In the genomic region with DNA sequence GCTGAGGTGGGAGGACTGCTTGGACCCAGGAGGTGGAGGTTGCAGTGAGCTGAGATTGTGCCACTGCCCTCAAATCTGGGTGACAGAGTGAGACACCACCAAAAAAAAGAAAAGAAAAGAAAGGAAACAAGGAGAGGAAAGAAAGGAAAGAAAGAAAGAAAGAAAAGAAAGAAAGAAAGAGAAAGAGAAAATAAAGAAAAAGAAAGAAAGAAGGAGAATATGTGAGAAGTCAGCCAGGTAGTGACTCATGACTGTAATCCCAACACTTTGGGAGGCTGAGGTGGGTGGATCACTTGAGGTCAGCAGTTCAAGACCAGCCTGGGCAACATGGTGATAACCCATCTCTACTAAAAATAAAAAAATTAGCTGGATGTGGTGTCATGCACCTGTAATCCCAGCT, we compare ENCODE assay signal across 7 cellular contexts.
A peak's percentile ranks its signal among the peaks of the same experiment; 100 is the strongest.
DNase-seq lines count a peak whose midpoint lies in the region; ATAC-seq, FAIRE-seq and TF ChIP-seq lines count a peak whose summit lies in the region.
"Not testable (repeated sequence)": the region's sequence is repeated elsewhere in the genome, so short reads cannot be mapped to it uniquely, and the experiment has no call there.

No MANE protein-coding gene starts in this region.

- H3K4me1 Mint-ChIP-seq in T-helper 17 cell = peaks cover 10% of the 10 kb centered on the region
- H3K4me1 Mint-ChIP-seq in activated T-cell treated with anti-CD3 and anti-CD28 coated beads, Interleukin-2, amount 50 U/mL, for 72 hours (ENCODE audit: low read depth); activated naive CD8-positive, alpha-beta T cell treated with anti-CD3 and anti-CD28 coated beads for 36 hours: not testable (repeated sequence)
- H3K4me1 Mint-ChIP-seq in effector memory CD8-positive, alpha-beta T cell (ENCODE audit: low read depth in 2 of 2) = peaks cover 2 to 13% of the 10 kb centered on the region in 2 donors
- H3K4me1 Mint-ChIP-seq in natural killer cell treated with Interleukin-12 subunit alpha and Interleukin-12 subunit beta and Interleukin-15 and Interleukin-18, amount 100 ng/mL, for 72 hours (ENCODE audit: low read depth in 2 of 2) = peaks cover 7 to 16% of the 10 kb centered on the region in 2 donors

- not testable (repeated sequence) for H3K27ac ChIP-seq in HEK293 (ENCODE audit: extremely low read depth, low read depth, low read length); K562 (ENCODE audit: extremely low read depth, low read depth, low read length)

- H3K79me2 ChIP-seq in K562 (ENCODE audit: control insufficient read depth, insufficient read depth, low read length) = not testable (repeated sequence)

- not testable (repeated sequence) for H3K36me3 Mint-ChIP-seq in T-helper 17 cell (ENCODE audit: low read depth); activated T-cell treated with anti-CD3 and anti-CD28 coated beads, Interleukin-2, amount 50 U/mL, for 72 hours (ENCODE audit: insufficient read depth in 2 of 2); activated naive CD8-positive, alpha-beta T cell treated with anti-CD3 and anti-CD28 coated beads for 36 hours; effector memory CD8-positive, alpha-beta T cell (ENCODE audit: insufficient read depth); natural killer cell treated with Interleukin-12 subunit alpha and Interleukin-12 subunit beta and Interleukin-15 and Interleukin-18, amount 100 ng/mL, for 72 hours

- intact Hi-C loops in K562 (cut with micrococcal nuclease) = not testable (repeated sequence)

- peaks cover 23% of the 10 kb centered on the region; the same call in 1 of the 2 replicates for H4K20me1 ChIP-seq in K562 (replicated peaks; ENCODE audit: control insufficient read depth, insufficient read depth, low read length)

- DNase-seq in T-helper 17 cell; activated T-cell treated with anti-CD3 and anti-CD28 coated beads, Interleukin-2, amount 50 U/mL, for 72 hours; activated naive CD8-positive, alpha-beta T cell treated with anti-CD3 and anti-CD28 coated beads for 36 hours; K562 (ENCODE audit: extremely low read depth in 1 of 4, low spot score in 3 of 4); effector memory CD8-positive, alpha-beta T cell; natural killer cell treated with Interleukin-12 subunit alpha and Interleukin-12 subunit beta and Interleukin-15 and Interleukin-18, amount 100 ng/mL, for 72 hours (ENCODE audit: low spot score): not testable (repeated sequence)

- not testable (repeated sequence) for ATAC-seq in T-helper 17 cell; activated T-cell treated with anti-CD3 and anti-CD28 coated beads, Interleukin-2, amount 50 U/mL, for 72 hours (replicated peaks in 1 of 2); K562; effector memory CD8-positive, alpha-beta T cell (replicated peaks); natural killer cell treated with Interleukin-12 subunit alpha and Interleukin-12 subunit beta and Interleukin-15 and Interleukin-18, amount 100 ng/mL, for 72 hours

- not testable (repeated sequence) for H3K4me3 Mint-ChIP-seq in T-helper 17 cell; activated T-cell treated with anti-CD3 and anti-CD28 coated beads, Interleukin-2, amount 50 U/mL, for 72 hours; activated naive CD8-positive, alpha-beta T cell treated with anti-CD3 and anti-CD28 coated beads for 36 hours; effector memory CD8-positive, alpha-beta T cell; natural killer cell treated with Interleukin-12 subunit alpha and Interleukin-12 subunit beta and Interleukin-15 and Interleukin-18, amount 100 ng/mL, for 72 hours

- BruUV-seq in K562 (replicated peaks; lab: Mats Ljungman, UMichigan) = not testable (repeated sequence)

- H3K9me1 ChIP-seq in K562 (ENCODE audit: control insufficient read depth, insufficient read depth, low read length) = not testable (repeated sequence)

- not testable (repeated sequence) for TF ChIP-seq POLR2A in K562 (conservative IDR thresholded peaks at IDR 0.05)

- FAIRE-seq in K562 (lab: Jason Lieb, UNC) = peak; percentile 63

- not testable (repeated sequence) for H3K36me3 ChIP-seq in HEK293 (ENCODE audit: control insufficient read depth in 2 of 2, insufficient read depth in 1 of 2, low read length in 2 of 2); K562 (ENCODE audit: control insufficient read depth, insufficient read depth, low read length)

- not testable (repeated sequence) for TF ChIP-seq EP300 in K562 (IDR thresholded peaks at IDR 0.05; ENCODE audit: low read length)

- not testable (repeated sequence) for H3K27me3 Mint-ChIP-seq in T-helper 17 cell; activated T-cell treated with anti-CD3 and anti-CD28 coated beads, Interleukin-2, amount 50 U/mL, for 72 hours (ENCODE audit: low read depth); activated naive CD8-positive, alpha-beta T cell treated with anti-CD3 and anti-CD28 coated beads for 36 hours; effector memory CD8-positive, alpha-beta T cell; natural killer cell treated with Interleukin-12 subunit alpha and Interleukin-12 subunit beta and Interleukin-15 and Interleukin-18, amount 100 ng/mL, for 72 hours

- not testable (repeated sequence) for H3K9me3 ChIP-seq in HEK293 (ENCODE audit: control insufficient read depth, insufficient read depth, low read depth, low read length); T-helper 17 cell (ENCODE audit: control insufficient read depth, low read length, poor library complexity, severe bottlenecking); K562 (replicated peaks; ENCODE audit: control insufficient read depth, insufficient read depth, low read depth, low read length)

- H3K4me1 ChIP-seq in HEK293 (ENCODE audit: control insufficient read depth, insufficient read depth, low read length) = not testable (repeated sequence)
- H3K4me1 ChIP-seq in K562 (replicated peaks in 1 of 2; ENCODE audit: control insufficient read depth in 2 of 2, insufficient read depth in 2 of 2, low read length in 2 of 2) = peaks cover 0 to 19% of the 10 kb centered on the region in 2 experiments; a peak in 2 of 5 replicates

- peaks cover 35 to 65% of the 10 kb centered on the region in 2 experiments for H3K27me3 ChIP-seq in K562 (ENCODE audit: control insufficient read depth in 2 of 2, insufficient read depth in 2 of 2, low read length in 2 of 2)

- in situ Hi-C loops in K562 (cut with MboI) = not testable (repeated sequence)

- H3K4me2 ChIP-seq in K562 (ENCODE audit: insufficient read depth, low read length) = not testable (repeated sequence)

- not testable (repeated sequence) for H3K4me3 ChIP-seq in HEK293 (ENCODE audit: low read depth, low read length); K562

- POLR2A ChIA-PET in HEK293 (lab: Yijun Ruan, JAX) = not testable (repeated sequence)
- POLR2A ChIA-PET in K562 (lab: Yijun Ruan, JAX) = interaction anchor here (0.6 to 8.8 kb wide), 8 partner anchors 9 to 1637 kb away, joined by 3 to 96 read pairs (median 4); no protein-coding TSS in a partner anchor

- H3K27ac Mint-ChIP-seq in T-helper 17 cell = peak overlapping the region; percentile 68
- H3K27ac Mint-ChIP-seq in activated T-cell treated with anti-CD3 and anti-CD28 coated beads, Interleukin-2, amount 50 U/mL, for 72 hours = peak overlapping the region; percentile 62
- peak overlapping the region; percentile 61 for H3K27ac Mint-ChIP-seq in activated naive CD8-positive, alpha-beta T cell treated with anti-CD3 and anti-CD28 coated beads for 36 hours
- peak overlapping the region; percentile 45 to 80 for H3K27ac Mint-ChIP-seq in effector memory CD8-positive, alpha-beta T cell
- peak overlapping the region; percentile 33 to 45 for H3K27ac Mint-ChIP-seq in natural killer cell treated with Interleukin-12 subunit alpha and Interleukin-12 subunit beta and Interleukin-15 and Interleukin-18, amount 100 ng/mL, for 72 hours

- H2AFZ ChIP-seq in K562 (ENCODE audit: low read depth, low read length) = not testable (repeated sequence)

- not testable (repeated sequence) for TF ChIP-seq CTCF in HEK293 (tag by site-specific recombination; IDR thresholded peaks at IDR 0.05); K562 (IDR thresholded peaks at IDR 0.05 in 2 of 3, conservative IDR thresholded peaks at IDR 0.05 in 1 of 3; ENCODE audit: insufficient read depth in 2 of 3, low read depth in 1 of 3, low read length in 3 of 3)

- not testable (repeated sequence) for H3K9ac ChIP-seq in K562 (ENCODE audit: insufficient read depth in 1 of 2, low read depth in 2 of 2, low read length in 2 of 2)

- TF ChIP-seq RAD21 in K562 (CRISPR knock-in tag; conservative IDR thresholded peaks at IDR 0.05 in 1 of 2, IDR thresholded peaks at IDR 0.05 in 1 of 2) = not testable (repeated sequence)

- H3K9me3 Mint-ChIP-seq in activated T-cell treated with anti-CD3 and anti-CD28 coated beads, Interleukin-2, amount 50 U/mL, for 72 hours; activated naive CD8-positive, alpha-beta T cell treated with anti-CD3 and anti-CD28 coated beads for 36 hours; effector memory CD8-positive, alpha-beta T cell; natural killer cell treated with Interleukin-12 subunit alpha and Interleukin-12 subunit beta and Interleukin-15 and Interleukin-18, amount 100 ng/mL, for 72 hours: not testable (repeated sequence)

- CTCF ChIA-PET in HEK293 (lab: Yijun Ruan, JAX) = interaction anchor here (0.6 to 2.2 kb wide), 4 partner anchors 22 to 157 kb away, joined by 3 to 9 read pairs (median 4); no protein-coding TSS in a partner anchor
- CTCF ChIA-PET in K562 (lab: Yijun Ruan, JAX; ENCODE audit: low intra/inter-chr PET ratio) = not testable (repeated sequence)

TF ChIP-seq in HEK293, 187 proteins besides CTCF, POLR2A, EP300 and RAD21 (continues in another document):
- TF ChIP-seq ZNF366 (tag by site-specific recombination; conservative IDR thresholded peaks at IDR 0.05) (peak; percentile 71), EGR2 (tag by site-specific recombination; IDR thresholded peaks at IDR 0.05; ENCODE audit: low read depth) (0 out of 2 replicates have a peak, but pooled peaks have one; percentile 11), PRDM1 (tag by site-specific recombination; IDR thresholded peaks at IDR 0.05) (peak; percentile 66)

TF ChIP-seq in K562, 482 proteins besides CTCF, POLR2A, EP300 and RAD21 (continues in another document):
- TF ChIP-seq MTA1 (IDR thresholded peaks at IDR 0.05; ENCODE audit: borderline replicate concordance) = peak; percentile 23; the same call in 1 of the 2 replicates
